In the genomic region with DNA sequence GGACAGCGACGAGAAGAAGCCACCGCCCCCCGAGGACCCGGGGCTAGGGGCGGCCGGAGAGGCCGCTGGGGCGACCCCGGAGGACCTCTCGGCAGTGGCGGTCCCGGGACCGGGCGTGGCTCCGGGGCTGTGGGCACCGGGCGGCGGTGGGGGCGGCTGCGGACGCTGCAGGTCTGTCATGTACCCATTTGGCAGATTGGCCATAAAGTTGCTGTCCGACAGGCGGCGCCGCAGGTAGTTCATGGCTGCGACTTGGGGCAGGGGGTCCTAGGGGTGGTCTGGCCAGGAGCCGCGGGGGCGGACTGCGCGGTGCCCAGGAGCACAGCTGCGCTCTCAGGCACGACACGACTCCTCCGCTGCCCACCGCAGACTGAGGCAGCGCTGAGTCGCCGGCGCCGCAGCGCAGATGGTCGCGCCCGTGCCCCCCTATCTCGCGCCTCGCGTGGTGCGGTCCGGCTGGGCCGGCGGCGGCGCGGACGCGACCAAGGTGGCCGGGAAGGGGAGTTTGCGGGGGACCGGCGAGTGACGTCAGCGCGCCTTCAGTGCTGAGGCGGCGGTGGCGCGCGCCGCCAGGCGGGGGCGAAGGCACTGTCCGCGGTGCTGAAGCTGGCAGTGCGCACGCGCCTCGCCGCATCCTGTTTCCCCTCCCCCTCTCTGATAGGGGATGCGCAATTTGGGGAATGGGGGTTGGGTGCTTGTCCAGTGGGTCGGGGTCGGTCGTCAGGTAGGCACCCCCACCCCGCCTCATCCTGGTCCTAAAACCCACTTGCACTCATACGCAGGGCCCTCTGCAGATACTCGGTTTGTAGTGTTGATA, we compare ENCODE assay signal across 1 cellular context.
TF ChIP-seq lines count a peak whose summit lies in the region.

A gene (minus strand): TSS at position 372 of the 817 bp plus-strand sequence. CDS start 129 bp downstream, at position 243.

TF ChIP-seq in WTC11, 78 proteins besides CTCF, POLR2A, EP300 and RAD21 (continued from another document and continues in another):
- TF ChIP-seq, protein P1, sequence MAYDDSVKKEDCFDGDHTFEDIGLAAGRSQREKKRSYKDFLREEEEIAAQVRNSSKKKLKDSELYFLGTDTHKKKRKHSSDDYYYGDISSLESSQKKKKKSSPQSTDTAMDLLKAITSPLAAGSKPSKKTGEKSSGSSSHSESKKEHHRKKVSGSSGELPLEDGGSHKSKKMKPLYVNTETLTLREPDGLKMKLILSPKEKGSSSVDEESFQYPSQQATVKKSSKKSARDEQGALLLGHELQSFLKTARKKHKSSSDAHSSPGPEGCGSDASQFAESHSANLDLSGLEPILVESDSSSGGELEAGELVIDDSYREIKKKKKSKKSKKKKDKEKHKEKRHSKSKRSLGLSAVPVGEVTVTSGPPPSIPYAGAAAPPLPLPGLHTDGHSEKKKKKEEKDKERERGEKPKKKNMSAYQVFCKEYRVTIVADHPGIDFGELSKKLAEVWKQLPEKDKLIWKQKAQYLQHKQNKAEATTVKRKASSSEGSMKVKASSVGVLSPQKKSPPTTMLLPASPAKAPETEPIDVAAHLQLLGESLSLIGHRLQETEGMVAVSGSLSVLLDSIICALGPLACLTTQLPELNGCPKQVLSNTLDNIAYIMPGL (CRISPR knock-in tag; IDR thresholded peaks at IDR 0.05), result no peak
- TF ChIP-seq FOXP1 (CRISPR knock-in tag; IDR thresholded peaks at IDR 0.05; ENCODE audit: borderline replicate concordance) (peak; percentile 91), GABPB1 (CRISPR knock-in tag; IDR thresholded peaks at IDR 0.05) (no peak), EMX1 (CRISPR knock-in tag; IDR thresholded peaks at IDR 0.05) (no peak), MXD4 (CRISPR knock-in tag; IDR thresholded peaks at IDR 0.05; ENCODE audit: borderline replicate concordance) (no peak), TEAD1 (CRISPR knock-in tag; IDR thresholded peaks at IDR 0.05) (peak; percentile 93), ZNF138 (CRISPR knock-in tag; conservative IDR thresholded peaks at IDR 0.05) (no peak), TP53 (CRISPR knock-in tag; IDR thresholded peaks at IDR 0.05) (no peak), JUN (CRISPR knock-in tag; IDR thresholded peaks at IDR 0.05) (0 out of 2 replicates have a peak, but pooled peaks have one; percentile 51), FOXK1 (CRISPR knock-in tag; IDR thresholded peaks at IDR 0.05) (peak; percentile 94), HMGA2 (CRISPR knock-in tag; IDR thresholded peaks at IDR 0.05) (no peak), ZNF423 (CRISPR knock-in tag; IDR thresholded peaks at IDR 0.05) (no peak), ELF4 (CRISPR knock-in tag; IDR thresholded peaks at IDR 0.05; ENCODE audit: low read depth) (no peak), ZNF263 (CRISPR knock-in tag; IDR thresholded peaks at IDR 0.05; ENCODE audit: low read depth) (no peak), RORB (CRISPR knock-in tag; IDR thresholded peaks at IDR 0.05) (no peak), SMAD4 (CRISPR knock-in tag; IDR thresholded peaks at IDR 0.05) (no peak), JAZF1 (CRISPR knock-in tag; IDR thresholded peaks at IDR 0.05) (no peak), NFE2L1 (CRISPR knock-in tag; IDR thresholded peaks at IDR 0.05) (peak; percentile 86; the same call in 1 of the 2 replicates), ZBTB21 (CRISPR knock-in tag; IDR thresholded peaks at IDR 0.05; ENCODE audit: borderline replicate concordance) (peak; percentile 96), ESRRA (CRISPR knock-in tag; IDR thresholded peaks at IDR 0.05; ENCODE audit: borderline replicate concordance) (peak; percentile 61; the same call in 1 of the 2 replicates), MYBL2 (CRISPR knock-in tag; IDR thresholded peaks at IDR 0.05) (peak; percentile 75; the same call in 1 of the 2 replicates), OVOL2 (CRISPR knock-in tag; IDR thresholded peaks at IDR 0.05; ENCODE audit: borderline replicate concordance) (no peak), ZNF396 (CRISPR knock-in tag; IDR thresholded peaks at IDR 0.05; ENCODE audit: borderline replicate concordance) (no peak), IRF2 (CRISPR knock-in tag; IDR thresholded peaks at IDR 0.05; ENCODE audit: borderline replicate concordance, low read depth) (no peak), ZNF232 (CRISPR knock-in tag; IDR thresholded peaks at IDR 0.05) (0 out of 2 replicates have a peak, but pooled peaks have one; percentile 65), NR2C2 (CRISPR knock-in tag; IDR thresholded peaks at IDR 0.05) (no peak), ZNF121 (CRISPR knock-in tag; IDR thresholded peaks at IDR 0.05) (no peak), CREB1 (CRISPR knock-in tag; IDR thresholded peaks at IDR 0.05) (no peak)
- TF ChIP-seq, protein P2, sequence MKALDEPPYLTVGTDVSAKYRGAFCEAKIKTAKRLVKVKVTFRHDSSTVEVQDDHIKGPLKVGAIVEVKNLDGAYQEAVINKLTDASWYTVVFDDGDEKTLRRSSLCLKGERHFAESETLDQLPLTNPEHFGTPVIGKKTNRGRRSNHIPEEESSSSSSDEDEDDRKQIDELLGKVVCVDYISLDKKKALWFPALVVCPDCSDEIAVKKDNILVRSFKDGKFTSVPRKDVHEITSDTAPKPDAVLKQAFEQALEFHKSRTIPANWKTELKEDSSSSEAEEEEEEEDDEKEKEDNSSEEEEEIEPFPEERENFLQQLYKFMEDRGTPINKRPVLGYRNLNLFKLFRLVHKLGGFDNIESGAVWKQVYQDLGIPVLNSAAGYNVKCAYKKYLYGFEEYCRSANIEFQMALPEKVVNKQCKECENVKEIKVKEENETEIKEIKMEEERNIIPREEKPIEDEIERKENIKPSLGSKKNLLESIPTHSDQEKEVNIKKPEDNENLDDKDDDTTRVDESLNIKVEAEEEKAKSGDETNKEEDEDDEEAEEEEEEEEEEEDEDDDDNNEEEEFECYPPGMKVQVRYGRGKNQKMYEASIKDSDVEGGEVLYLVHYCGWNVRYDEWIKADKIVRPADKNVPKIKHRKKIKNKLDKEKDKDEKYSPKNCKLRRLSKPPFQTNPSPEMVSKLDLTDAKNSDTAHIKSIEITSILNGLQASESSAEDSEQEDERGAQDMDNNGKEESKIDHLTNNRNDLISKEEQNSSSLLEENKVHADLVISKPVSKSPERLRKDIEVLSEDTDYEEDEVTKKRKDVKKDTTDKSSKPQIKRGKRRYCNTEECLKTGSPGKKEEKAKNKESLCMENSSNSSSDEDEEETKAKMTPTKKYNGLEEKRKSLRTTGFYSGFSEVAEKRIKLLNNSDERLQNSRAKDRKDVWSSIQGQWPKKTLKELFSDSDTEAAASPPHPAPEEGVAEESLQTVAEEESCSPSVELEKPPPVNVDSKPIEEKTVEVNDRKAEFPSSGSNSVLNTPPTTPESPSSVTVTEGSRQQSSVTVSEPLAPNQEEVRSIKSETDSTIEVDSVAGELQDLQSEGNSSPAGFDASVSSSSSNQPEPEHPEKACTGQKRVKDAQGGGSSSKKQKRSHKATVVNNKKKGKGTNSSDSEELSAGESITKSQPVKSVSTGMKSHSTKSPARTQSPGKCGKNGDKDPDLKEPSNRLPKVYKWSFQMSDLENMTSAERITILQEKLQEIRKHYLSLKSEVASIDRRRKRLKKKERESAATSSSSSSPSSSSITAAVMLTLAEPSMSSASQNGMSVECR (CRISPR knock-in tag; IDR thresholded peaks at IDR 0.05; ENCODE audit: borderline replicate concordance), result peak; percentile 88
- TF ChIP-seq, protein P3, sequence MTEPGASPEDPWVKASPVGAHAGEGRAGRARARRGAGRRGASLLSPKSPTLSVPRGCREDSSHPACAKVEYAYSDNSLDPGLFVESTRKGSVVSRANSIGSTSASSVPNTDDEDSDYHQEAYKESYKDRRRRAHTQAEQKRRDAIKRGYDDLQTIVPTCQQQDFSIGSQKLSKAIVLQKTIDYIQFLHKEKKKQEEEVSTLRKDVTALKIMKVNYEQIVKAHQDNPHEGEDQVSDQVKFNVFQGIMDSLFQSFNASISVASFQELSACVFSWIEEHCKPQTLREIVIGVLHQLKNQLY (CRISPR knock-in tag; IDR thresholded peaks at IDR 0.05), result no peak
- TF ChIP-seq, protein P4, sequence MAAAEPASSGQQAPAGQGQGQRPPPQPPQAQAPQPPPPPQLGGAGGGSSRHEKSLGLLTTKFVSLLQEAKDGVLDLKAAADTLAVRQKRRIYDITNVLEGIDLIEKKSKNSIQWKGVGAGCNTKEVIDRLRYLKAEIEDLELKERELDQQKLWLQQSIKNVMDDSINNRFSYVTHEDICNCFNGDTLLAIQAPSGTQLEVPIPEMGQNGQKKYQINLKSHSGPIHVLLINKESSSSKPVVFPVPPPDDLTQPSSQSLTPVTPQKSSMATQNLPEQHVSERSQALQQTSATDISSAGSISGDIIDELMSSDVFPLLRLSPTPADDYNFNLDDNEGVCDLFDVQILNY (CRISPR knock-in tag; IDR thresholded peaks at IDR 0.05), result peak; percentile 50
- TF ChIP-seq, protein P5, sequence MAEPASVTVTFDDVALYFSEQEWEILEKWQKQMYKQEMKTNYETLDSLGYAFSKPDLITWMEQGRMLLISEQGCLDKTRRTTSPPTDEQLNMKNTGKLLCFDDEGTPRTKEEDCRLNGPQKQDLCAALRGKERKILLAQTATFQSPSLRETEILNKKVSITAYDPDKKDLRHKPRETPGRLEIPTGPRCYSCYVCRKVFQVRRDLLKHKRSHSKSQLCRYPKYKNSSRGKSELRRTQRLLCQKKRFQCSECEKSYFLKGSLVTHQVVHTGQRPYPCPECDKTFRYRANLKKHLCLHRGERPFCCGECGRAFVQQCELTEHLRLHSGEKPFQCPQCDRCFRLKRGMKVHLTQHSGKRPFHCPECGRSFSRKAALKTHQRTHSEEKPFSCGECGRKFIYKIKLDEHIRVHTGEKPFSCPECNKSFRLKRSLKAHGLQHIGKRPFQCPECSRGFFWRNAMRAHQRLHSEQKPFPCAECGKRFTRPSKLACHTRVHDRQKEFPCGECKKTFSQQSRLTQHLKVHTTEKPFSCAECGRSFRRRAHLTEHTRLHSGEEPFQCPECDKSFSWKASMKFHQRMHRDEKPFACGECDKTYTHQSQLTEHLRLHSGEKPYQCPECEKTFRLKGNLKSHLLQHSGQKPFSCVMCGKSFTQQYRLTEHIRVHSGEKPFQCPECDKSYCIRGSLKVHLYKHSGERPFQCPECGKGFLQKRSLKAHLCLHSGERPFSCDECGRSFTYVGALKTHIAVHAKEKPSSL (CRISPR knock-in tag; conservative IDR thresholded peaks at IDR 0.05), result no peak
- TF ChIP-seq, protein P6, sequence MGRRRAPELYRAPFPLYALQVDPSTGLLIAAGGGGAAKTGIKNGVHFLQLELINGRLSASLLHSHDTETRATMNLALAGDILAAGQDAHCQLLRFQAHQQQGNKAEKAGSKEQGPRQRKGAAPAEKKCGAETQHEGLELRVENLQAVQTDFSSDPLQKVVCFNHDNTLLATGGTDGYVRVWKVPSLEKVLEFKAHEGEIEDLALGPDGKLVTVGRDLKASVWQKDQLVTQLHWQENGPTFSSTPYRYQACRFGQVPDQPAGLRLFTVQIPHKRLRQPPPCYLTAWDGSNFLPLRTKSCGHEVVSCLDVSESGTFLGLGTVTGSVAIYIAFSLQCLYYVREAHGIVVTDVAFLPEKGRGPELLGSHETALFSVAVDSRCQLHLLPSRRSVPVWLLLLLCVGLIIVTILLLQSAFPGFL (CRISPR knock-in tag; IDR thresholded peaks at IDR 0.05; ENCODE audit: borderline replicate concordance), result no peak
- TF ChIP-seq, protein P7, sequence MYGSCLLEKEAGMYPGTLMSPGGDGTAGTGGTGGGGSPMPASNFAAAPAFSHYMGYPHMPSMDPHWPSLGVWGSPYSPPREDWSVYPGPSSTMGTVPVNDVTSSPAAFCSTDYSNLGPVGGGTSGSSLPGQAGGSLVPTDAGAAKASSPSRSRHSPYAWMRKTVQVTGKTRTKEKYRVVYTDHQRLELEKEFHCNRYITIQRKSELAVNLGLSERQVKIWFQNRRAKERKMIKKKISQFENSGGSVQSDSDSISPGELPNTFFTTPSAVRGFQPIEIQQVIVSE (CRISPR knock-in tag; IDR thresholded peaks at IDR 0.05; ENCODE audit: borderline replicate concordance), result no peak
- TF ChIP-seq, protein P8, sequence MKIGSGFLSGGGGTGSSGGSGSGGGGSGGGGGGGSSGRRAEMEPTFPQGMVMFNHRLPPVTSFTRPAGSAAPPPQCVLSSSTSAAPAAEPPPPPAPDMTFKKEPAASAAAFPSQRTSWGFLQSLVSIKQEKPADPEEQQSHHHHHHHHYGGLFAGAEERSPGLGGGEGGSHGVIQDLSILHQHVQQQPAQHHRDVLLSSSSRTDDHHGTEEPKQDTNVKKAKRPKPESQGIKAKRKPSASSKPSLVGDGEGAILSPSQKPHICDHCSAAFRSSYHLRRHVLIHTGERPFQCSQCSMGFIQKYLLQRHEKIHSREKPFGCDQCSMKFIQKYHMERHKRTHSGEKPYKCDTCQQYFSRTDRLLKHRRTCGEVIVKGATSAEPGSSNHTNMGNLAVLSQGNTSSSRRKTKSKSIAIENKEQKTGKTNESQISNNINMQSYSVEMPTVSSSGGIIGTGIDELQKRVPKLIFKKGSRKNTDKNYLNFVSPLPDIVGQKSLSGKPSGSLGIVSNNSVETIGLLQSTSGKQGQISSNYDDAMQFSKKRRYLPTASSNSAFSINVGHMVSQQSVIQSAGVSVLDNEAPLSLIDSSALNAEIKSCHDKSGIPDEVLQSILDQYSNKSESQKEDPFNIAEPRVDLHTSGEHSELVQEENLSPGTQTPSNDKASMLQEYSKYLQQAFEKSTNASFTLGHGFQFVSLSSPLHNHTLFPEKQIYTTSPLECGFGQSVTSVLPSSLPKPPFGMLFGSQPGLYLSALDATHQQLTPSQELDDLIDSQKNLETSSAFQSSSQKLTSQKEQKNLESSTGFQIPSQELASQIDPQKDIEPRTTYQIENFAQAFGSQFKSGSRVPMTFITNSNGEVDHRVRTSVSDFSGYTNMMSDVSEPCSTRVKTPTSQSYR (CRISPR knock-in tag; IDR thresholded peaks at IDR 0.05), result peak; percentile 85
- TF ChIP-seq, protein P9, sequence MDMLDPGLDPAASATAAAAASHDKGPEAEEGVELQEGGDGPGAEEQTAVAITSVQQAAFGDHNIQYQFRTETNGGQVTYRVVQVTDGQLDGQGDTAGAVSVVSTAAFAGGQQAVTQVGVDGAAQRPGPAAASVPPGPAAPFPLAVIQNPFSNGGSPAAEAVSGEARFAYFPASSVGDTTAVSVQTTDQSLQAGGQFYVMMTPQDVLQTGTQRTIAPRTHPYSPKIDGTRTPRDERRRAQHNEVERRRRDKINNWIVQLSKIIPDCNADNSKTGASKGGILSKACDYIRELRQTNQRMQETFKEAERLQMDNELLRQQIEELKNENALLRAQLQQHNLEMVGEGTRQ (CRISPR knock-in tag; IDR thresholded peaks at IDR 0.05), result no peak
- TF ChIP-seq, protein P10, sequence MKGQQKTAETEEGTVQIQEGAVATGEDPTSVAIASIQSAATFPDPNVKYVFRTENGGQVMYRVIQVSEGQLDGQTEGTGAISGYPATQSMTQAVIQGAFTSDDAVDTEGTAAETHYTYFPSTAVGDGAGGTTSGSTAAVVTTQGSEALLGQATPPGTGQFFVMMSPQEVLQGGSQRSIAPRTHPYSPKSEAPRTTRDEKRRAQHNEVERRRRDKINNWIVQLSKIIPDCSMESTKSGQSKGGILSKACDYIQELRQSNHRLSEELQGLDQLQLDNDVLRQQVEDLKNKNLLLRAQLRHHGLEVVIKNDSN (CRISPR knock-in tag; IDR thresholded peaks at IDR 0.05), result peak; percentile 44; the same call in 1 of the 2 replicates
- TF ChIP-seq, protein P11, sequence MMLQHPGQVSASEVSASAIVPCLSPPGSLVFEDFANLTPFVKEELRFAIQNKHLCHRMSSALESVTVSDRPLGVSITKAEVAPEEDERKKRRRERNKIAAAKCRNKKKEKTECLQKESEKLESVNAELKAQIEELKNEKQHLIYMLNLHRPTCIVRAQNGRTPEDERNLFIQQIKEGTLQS (CRISPR knock-in tag; conservative IDR thresholded peaks at IDR 0.05), result no peak
